20 cellular contexts compared by ENCODE assay signal in genomic region chr10:117546630-117547300, GRCh38. TPM values are rescaled to one million over a fixed set of nuclear protein-coding genes. Genes with fewer than 3 reads are reported as not detected.
DNase-seq lines count a peak whose midpoint lies in the region; ATAC-seq, FAIRE-seq and TF ChIP-seq lines count a peak whose summit lies in the region.
"Had no signal": no experiment of that assay in that cellular context is flagged by ENCODE, and none has a peak within 500 bp of the region (broad histone marks: within the 10 kb centered on the region; RNA-seq: fewer than 3 reads in every experiment).

No MANE protein-coding gene starts in this region.

- peaks cover 13% of the 10 kb centered on the region for H3K9me3 Mint-ChIP-seq in astrocyte (ENCODE audit: unreplicated experiment)
- H3K9me3 Mint-ChIP-seq: activated naive CD4-positive, alpha-beta T cell treated with anti-CD3 and anti-CD28 coated beads, Interleukin-2, amount 50 U/mL, for 24 hours had no signal

- TF ChIP-seq CTCF in astrocyte (IDR thresholded peaks at IDR 0.05; ENCODE audit: insufficient read depth, low read depth, low read length) (no peak), kidney (IDR thresholded peaks at IDR 0.05; ENCODE audit: borderline replicate concordance, extremely low read depth, insufficient read depth) (no peak)

- no peak overlapping the region for H2AFZ ChIP-seq in astrocyte (ENCODE audit: low read depth, low read length)

- H3K9me3 ChIP-seq in BLaER1, result peaks cover 29% of the 10 kb centered on the region
- H3K9me3 ChIP-seq in astrocyte (ENCODE audit: insufficient read depth, low read depth, low read length), result no peaks in the 10 kb centered on the region
- no peaks in the 10 kb centered on the region for H3K9me3 ChIP-seq in kidney (ENCODE audit: control insufficient read depth in 1 of 2, low read length in 2 of 2)
- H3K9me3 ChIP-seq: MG63, spleen had no signal

- H3K4me1 Mint-ChIP-seq in astrocyte (ENCODE audit: low read depth, unreplicated experiment), result peaks cover 3% of the 10 kb centered on the region

- H3K4me2 ChIP-seq in BLaER1, result peak overlapping the region; percentile 33
- H3K4me2 ChIP-seq in astrocyte (ENCODE audit: low read length), result peak overlapping the region; percentile 84

- H3K79me2 ChIP-seq in astrocyte (ENCODE audit: insufficient read depth, low read length), result peaks cover 48% of the 10 kb centered on the region

- H3K4me3 Mint-ChIP-seq in astrocyte (ENCODE audit: unreplicated experiment), result no peak overlapping the region
- H3K4me3 Mint-ChIP-seq: activated naive CD4-positive, alpha-beta T cell treated with anti-CD3 and anti-CD28 coated beads, Interleukin-2, amount 50 U/mL, for 24 hours had no signal

- H3K36me3 Mint-ChIP-seq in astrocyte (ENCODE audit: low read depth, unreplicated experiment), result no peaks in the 10 kb centered on the region
- H3K36me3 Mint-ChIP-seq: activated naive CD4-positive, alpha-beta T cell treated with anti-CD3 and anti-CD28 coated beads, Interleukin-2, amount 50 U/mL, for 24 hours had no signal

- peaks cover 79% of the 10 kb centered on the region for H3K27me3 Mint-ChIP-seq in astrocyte (ENCODE audit: low read depth, unreplicated experiment)

- H4K20me1 ChIP-seq in BLaER1 (peaks cover 95% of the 10 kb centered on the region), astrocyte (ENCODE audit: insufficient read depth, low read length) (peaks cover 11% of the 10 kb centered on the region)

- H3K9ac ChIP-seq in BLaER1 (no peak overlapping the region), astrocyte (ENCODE audit: low read length) (peak overlapping the region; percentile 70), kidney (ENCODE audit: low read length in 2 of 2) (peak overlapping the region; percentile 94)

- H3K27me3 ChIP-seq in BLaER1 (peaks cover 100% of the 10 kb centered on the region), astrocyte (ENCODE audit: insufficient read depth, low read length) (peaks cover 88% of the 10 kb centered on the region)

- ATAC-seq in sciatic nerve (no peak), GM21367 (IDR thresholded peaks at IDR 0.05; ENCODE audit: unreplicated experiment) (no peak), SK-N-SH treated with all-trans-retinoic acid at 6 μM for 48 hours (no peak)
- ATAC-seq: left ventricle myocardium superior had no signal

- no peak overlapping the region for H3K27ac Mint-ChIP-seq in astrocyte (ENCODE audit: unreplicated experiment)
- H3K27ac Mint-ChIP-seq: activated naive CD4-positive, alpha-beta T cell treated with anti-CD3 and anti-CD28 coated beads, Interleukin-2, amount 50 U/mL, for 24 hours had no signal

- peaks cover 15% of the 10 kb centered on the region for H3K4me1 ChIP-seq in BLaER1
- H3K4me1 ChIP-seq in astrocyte (ENCODE audit: insufficient read depth, low read length), result peaks cover 3% of the 10 kb centered on the region
- H3K4me1 ChIP-seq in kidney (ENCODE audit: control insufficient read depth in 1 of 2, insufficient read depth in 1 of 2, low read depth in 1 of 2, low read length in 2 of 2), result peaks cover 0 to 2% of the 10 kb centered on the region in 2 donors

- H3K4me3 ChIP-seq in BLaER1, result no peak overlapping the region
- peak overlapping the region; percentile 5 for H3K4me3 ChIP-seq in astrocyte (ENCODE audit: insufficient read depth, low read depth, low read length)
- H3K4me3 ChIP-seq in kidney (ENCODE audit: low read length in 2 of 2), result peak overlapping the region; percentile 90 to 97
- H3K4me3 ChIP-seq: MG63 had no signal

- intact Hi-C loops in kidney (cut with DNase I), result loop anchor here (5.0 kb wide), 1 partner anchor 501 kb away; the partner anchor contains the start of gene RAB11FIP2
- intact Hi-C loops in sciatic nerve (cut with DNase I), result no loop called here

- FAIRE-seq in astrocyte (lab: Jason Lieb, UNC) (no peak), kidney (lab: Jason Lieb, UNC) (no peak)
- FAIRE-seq: bronchial epithelial cell, GM18507 had no signal

- H3K36me3 ChIP-seq in BLaER1 (no peaks in the 10 kb centered on the region), astrocyte (ENCODE audit: insufficient read depth, low read length) (no peaks in the 10 kb centered on the region), kidney (ENCODE audit: control insufficient read depth in 1 of 2, insufficient read depth in 2 of 2, low read length in 2 of 2) (peaks cover 0 to 6% of the 10 kb centered on the region in 2 donors)
- H3K36me3 ChIP-seq: MG63, spleen had no signal

- H3K27ac ChIP-seq in BLaER1 (no peak overlapping the region), astrocyte (ENCODE audit: low read depth, low read length) (no peak overlapping the region), kidney (ENCODE audit: low read depth in 2 of 2, low read length in 2 of 2) (peak overlapping the region; percentile 91 to 97)
- H3K27ac ChIP-seq: C4-2B, spleen had no signal

- no peak for DNase-seq in astrocyte (ENCODE audit: low read depth)
- no peak for DNase-seq in kidney
- peak; percentile 25 for DNase-seq in sciatic nerve (ENCODE audit: low spot score)
- DNase-seq in hypothalamus (lab: John Stamatoyannopoulos, UW), result no peak
- DNase-seq in NCI-H69 (lab: John Stamatoyannopoulos, UW), result no peak
- DNase-seq: activated T-cell treated with anti-CD3 and anti-CD28 coated beads, Interleukin-2, amount 50 U/mL, for 1 hour; hippocampal formation; left ventricle myocardium superior; MG63; NCI-H187; NCI-H345; NK-92 treated with Interleukin-12 subunit alpha and Interleukin-12 subunit beta, amount 100 ng/mL, for 24 hours; spleen had no signal

TF ChIP-seq in SK-N-SH treated with all-trans-retinoic acid at 6 μM for 48 hours, 23 proteins besides CTCF, POLR2A, EP300 and RAD21 (continues in another document):
- TF ChIP-seq CSDC2 (CRISPR knock-in tag; IDR thresholded peaks at IDR 0.05), result no peak
- TF ChIP-seq BACH2 (CRISPR knock-in tag; IDR thresholded peaks at IDR 0.05; ENCODE audit: borderline replicate concordance), result no peak
- TF ChIP-seq PPARA (CRISPR knock-in tag; IDR thresholded peaks at IDR 0.05; ENCODE audit: borderline replicate concordance), result no peak
- TF ChIP-seq ZNF70 (CRISPR knock-in tag; IDR thresholded peaks at IDR 0.05), result no peak
- no peak for TF ChIP-seq GLIS3 (CRISPR knock-in tag; IDR thresholded peaks at IDR 0.05)
- TF ChIP-seq ZFP3 (CRISPR knock-in tag; IDR thresholded peaks at IDR 0.05), result no peak
- no peak for TF ChIP-seq TCF4 (CRISPR knock-in tag; IDR thresholded peaks at IDR 0.05; ENCODE audit: borderline replicate concordance)
- TF ChIP-seq, protein P1, sequence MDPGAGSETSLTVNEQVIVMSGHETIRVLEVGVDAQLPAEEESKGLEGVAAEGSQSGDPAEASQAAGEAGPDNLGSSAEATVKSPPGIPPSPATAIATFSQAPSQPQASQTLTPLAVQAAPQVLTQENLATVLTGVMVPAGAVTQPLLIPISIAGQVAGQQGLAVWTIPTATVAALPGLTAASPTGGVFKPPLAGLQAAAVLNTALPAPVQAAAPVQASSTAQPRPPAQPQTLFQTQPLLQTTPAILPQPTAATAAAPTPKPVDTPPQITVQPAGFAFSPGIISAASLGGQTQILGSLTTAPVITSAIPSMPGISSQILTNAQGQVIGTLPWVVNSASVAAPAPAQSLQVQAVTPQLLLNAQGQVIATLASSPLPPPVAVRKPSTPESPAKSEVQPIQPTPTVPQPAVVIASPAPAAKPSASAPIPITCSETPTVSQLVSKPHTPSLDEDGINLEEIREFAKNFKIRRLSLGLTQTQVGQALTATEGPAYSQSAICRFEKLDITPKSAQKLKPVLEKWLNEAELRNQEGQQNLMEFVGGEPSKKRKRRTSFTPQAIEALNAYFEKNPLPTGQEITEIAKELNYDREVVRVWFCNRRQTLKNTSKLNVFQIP (CRISPR knock-in tag; IDR thresholded peaks at IDR 0.05; ENCODE audit: borderline replicate concordance, low read depth), result no peak
- no peak for TF ChIP-seq ZC3H10 (CRISPR knock-in tag; IDR thresholded peaks at IDR 0.05)
- TF ChIP-seq ZNF565 (CRISPR knock-in tag; conservative IDR thresholded peaks at IDR 0.05; ENCODE audit: low read depth), result no peak
- no peak for TF ChIP-seq TSHZ2 (CRISPR knock-in tag; IDR thresholded peaks at IDR 0.05)
- TF ChIP-seq ARNTL (CRISPR knock-in tag; IDR thresholded peaks at IDR 0.05; ENCODE audit: borderline replicate concordance, low read depth), result no peak
- no peak for TF ChIP-seq CREB5 (CRISPR knock-in tag; IDR thresholded peaks at IDR 0.05; ENCODE audit: low read depth)

RNA-seq across cellular contexts. Expression of gene EMX2, which starts 4.2 kb away (rescaled TPM):
- not detected in 2 replicates for total RNA-seq in astrocyte
- 82.8 TPM for total RNA-seq in kidney
- polyA plus RNA-seq in kidney (ENCODE audit: insufficient read depth, low read depth, low replicate concordance), result 44.9 TPM
- 3.3 TPM for total RNA-seq in sciatic nerve
- total RNA-seq: bronchial epithelial cell, spleen had no signal

Comparison
In these comparisons a context has a peak if more than half of its experiments do, and no peak if none do; other contexts are left out.
1. H3K27ac ChIP-seq: peak in kidney (2 of 2); none in BLaER1 (single experiment) and astrocyte (single experiment).
2. RNA of gene EMX2, which starts 4.2 kb away (total RNA-seq): 82.8 TPM in kidney (single experiment); 3.3 TPM in sciatic nerve (single experiment) and not detected in astrocyte; every median in the first group is over 10 times any median in the second.